In genomic region chr3:32401141-32401540, GRCh38 we compare ENCODE assay signal across 8 cellular contexts. TPM values are rescaled to one million over a fixed set of nuclear protein-coding genes. Genes with fewer than 3 reads are reported as not detected.
DNase-seq lines count a peak whose midpoint lies in the region; ATAC-seq and TF ChIP-seq lines count a peak whose summit lies in the region.

No MANE protein-coding gene starts in this region.

- H3K27ac Mint-ChIP-seq in activated CD8-positive, alpha-beta memory T cell treated with anti-CD3 and anti-CD28 coated beads, Interleukin-2, amount 10 ng/mL, durations not matched to agents 7 days and 5 days: peak overlapping the region; percentile 93
- peak overlapping the region; percentile 100 for H3K27ac Mint-ChIP-seq in T-cell

- CTCF ChIA-PET in activated CD8-positive, alpha-beta memory T cell treated with anti-CD3 and anti-CD28 coated beads, Interleukin-2, amount 10 ng/mL, durations not matched to agents 7 days and 5 days (lab: Charles Lee): interaction anchor here (0.8 to 2.7 kb wide), 4 partner anchors 23 to 67 kb away, joined by 4 to 18 read pairs (median 8); no protein-coding TSS in a partner anchor
- CTCF ChIA-PET in T-cell (lab: Charles Lee): interaction anchor here (0.6 to 1.7 kb wide), 5 partner anchors 26 to 69 kb away, joined by 3 to 10 read pairs (median 3); no protein-coding TSS in a partner anchor

- H3K4me1 ChIP-seq in right atrium auricular region: peaks cover 0 to 31% of the 10 kb centered on the region in 2 donors
- peaks cover 8 to 12% (median 9%) of the 10 kb centered on the region in 3 donors for H3K4me1 ChIP-seq in skeletal muscle tissue (ENCODE audit: control insufficient read depth in 3 of 3, insufficient read depth in 3 of 3, low read length in 3 of 3)

- H3K4me3 Mint-ChIP-seq in activated CD8-positive, alpha-beta memory T cell treated with anti-CD3 and anti-CD28 coated beads, Interleukin-2, amount 10 ng/mL, durations not matched to agents 7 days and 5 days: peak overlapping the region; percentile 76
- H3K4me3 Mint-ChIP-seq in T-cell: peak overlapping the region; percentile 87 to 88 (median 88)

- H3K4me3 ChIP-seq in right atrium auricular region (peak overlapping the region; percentile 31 to 53), skeletal muscle tissue (ENCODE audit: low read length in 3 of 3) (peak overlapping the region; percentile 66 to 77 (median 68))

- POLR2A ChIA-PET in T-cell (lab: Charles Lee): interaction anchor here in 1 of 2 donors (0.7 kb wide), 1 partner anchor 11 kb away, joined by 6 read pairs; no protein-coding TSS in a partner anchor

- H3K36me3 Mint-ChIP-seq in activated CD8-positive, alpha-beta memory T cell treated with anti-CD3 and anti-CD28 coated beads, Interleukin-2, amount 10 ng/mL, durations not matched to agents 7 days and 5 days: peaks cover 16% of the 10 kb centered on the region
- peaks cover 20% of the 10 kb centered on the region for H3K36me3 Mint-ChIP-seq in T-cell

- H3K36me3 ChIP-seq in right atrium auricular region: no peaks in the 10 kb centered on the region
- H3K36me3 ChIP-seq in skeletal muscle tissue (ENCODE audit: control insufficient read depth in 3 of 3, insufficient read depth in 3 of 3, low read length in 3 of 3): no peaks in the 10 kb centered on the region

- H3K4me1 Mint-ChIP-seq in activated CD8-positive, alpha-beta memory T cell treated with anti-CD3 and anti-CD28 coated beads, Interleukin-2, amount 10 ng/mL, durations not matched to agents 7 days and 5 days: peaks cover 68% of the 10 kb centered on the region
- H3K4me1 Mint-ChIP-seq in T-cell: peaks cover 77 to 83% (median 81%) of the 10 kb centered on the region in 3 donors

- DNase-seq in activated CD8-positive, alpha-beta memory T cell treated with anti-CD3 and anti-CD28 coated beads, Interleukin-2, amount 10 ng/mL, durations not matched to agents 7 days and 5 days: no peak
- no peak for DNase-seq in activated CD8-positive, alpha-beta memory T cell treated with anti-CD3 and anti-CD28 coated beads, Interleukin-2, amount 50 U/mL, for 4 hours
- DNase-seq in T-cell: no peak
- no peak for DNase-seq in right atrium auricular region (ENCODE audit: low spot score)
- no peak for DNase-seq in stimulated activated CD4-positive, alpha-beta T cell treated with anti-CD3 and anti-CD28 coated beads, Interleukin-2, amount 100 ng/mL, for 48 hours
- no peak for DNase-seq in GM03348 (ENCODE audit: low spot score)

- H3K27ac ChIP-seq in right atrium auricular region: peak overlapping the region; percentile 72 to 83
- peak overlapping the region; percentile 81 for H3K27ac ChIP-seq in skeletal muscle tissue (ENCODE audit: low read depth, low read length)

- TF ChIP-seq CTCF in right atrium auricular region (IDR thresholded peaks at IDR 0.05): no peak

- H3K27me3 Mint-ChIP-seq in activated CD8-positive, alpha-beta memory T cell treated with anti-CD3 and anti-CD28 coated beads, Interleukin-2, amount 10 ng/mL, durations not matched to agents 7 days and 5 days: no peaks in the 10 kb centered on the region
- no peaks in the 10 kb centered on the region for H3K27me3 Mint-ChIP-seq in T-cell

- ATAC-seq in activated CD8-positive, alpha-beta memory T cell treated with anti-CD3 and anti-CD28 coated beads, Interleukin-2, amount 10 ng/mL, durations not matched to agents 7 days and 5 days: no peak
- ATAC-seq in T-cell (replicated peaks in 1 of 4) (peak in 2 of 4 experiments; percentile 11 to 19), HG03469 (IDR thresholded peaks at IDR 0.05; ENCODE audit: unreplicated experiment) (no peak)

- H3K9me3 ChIP-seq in right atrium auricular region (no peaks in the 10 kb centered on the region), skeletal muscle tissue (ENCODE audit: control insufficient read depth in 3 of 3, low read length in 3 of 3) (no peaks in the 10 kb centered on the region)

- no peaks in the 10 kb centered on the region for H3K27me3 ChIP-seq in right atrium auricular region
- H3K27me3 ChIP-seq in skeletal muscle tissue (ENCODE audit: control insufficient read depth in 3 of 3, insufficient read depth in 3 of 3, low read length in 3 of 3): no peaks in the 10 kb centered on the region

- H3K9me3 Mint-ChIP-seq in activated CD8-positive, alpha-beta memory T cell treated with anti-CD3 and anti-CD28 coated beads, Interleukin-2, amount 10 ng/mL, durations not matched to agents 7 days and 5 days (ENCODE audit: low read depth): no peaks in the 10 kb centered on the region
- H3K9me3 Mint-ChIP-seq in T-cell: no peaks in the 10 kb centered on the region

- peak overlapping the region; percentile 64 to 81 (median 74) for H3K9ac ChIP-seq in skeletal muscle tissue (ENCODE audit: low read depth in 1 of 3, low read length in 3 of 3)

RNA-seq across cellular contexts. Expression of gene CMTM7, which starts 9.5 kb away (rescaled TPM):
- total RNA-seq in activated CD8-positive, alpha-beta memory T cell treated with anti-CD3 and anti-CD28 coated beads, Interleukin-2, amount 10 ng/mL, durations not matched to agents 7 days and 5 days: 10 to 100 TPM; 42.6 to 49.8 TPM
- total RNA-seq in T-cell (10 to 100 TPM; 40.7 to 56.7 (median 47.8) TPM), right atrium auricular region (10 to 100 TPM in 1 of 2 donors, 1 to 10 TPM in 1; 8.2 to 10.5 TPM), skeletal muscle tissue (3.7 TPM)
